ENCODE assay signal across 11 cellular contexts in genomic region chr7:131604841-131605279, GRCh38. TPM values are rescaled to one million over a fixed set of nuclear protein-coding genes. Genes with fewer than 3 reads are reported as not detected.
DNase-seq lines count a peak whose midpoint lies in the region; ATAC-seq and TF ChIP-seq lines count a peak whose summit lies in the region.
"Had no signal": no experiment of that assay in that cellular context is flagged by ENCODE, and none has a peak within 500 bp of the region (broad histone marks: within the 10 kb centered on the region; RNA-seq: fewer than 3 reads in every experiment).

No MANE protein-coding gene starts in this region.

- peaks cover 30% of the 10 kb centered on the region for H3F3A ChIP-seq in GM23248 (ENCODE audit: insufficient read depth)

- peak; percentile 95 for DNase-seq in GM23248
- peak; percentile 100 for DNase-seq in RPMI7951 (ENCODE audit: low read depth)
- DNase-seq in fibroblast of pulmonary artery (ENCODE audit: low read depth) = peak; percentile 38
- DNase-seq in osteoblast (ENCODE audit: insufficient read length, low spot score, missing footprints) = peak; percentile 84
- no peak for DNase-seq in colonic mucosa
- no peak for DNase-seq in NCI-H510A (lab: John Stamatoyannopoulos, UW)
- no peak for DNase-seq in erythroblast (lab: John Stamatoyannopoulos, UW)
- DNase-seq: activated CD4-positive, CD25-positive, alpha-beta regulatory T cell; NCI-H2029 treated with DMSO at 0.1 percent for 48 hours; spleen had no signal

- H3K79me2 ChIP-seq in GM23248 (ENCODE audit: insufficient read depth) = no peaks in the 10 kb centered on the region
- H3K79me2 ChIP-seq in osteoblast (ENCODE audit: insufficient read depth, low read length) = no peaks in the 10 kb centered on the region

- WGBS in GM23248 (ENCODE audit: low coverage in 1 of 2, low lambda C conversion rate in 2 of 2, missing lambda C conversion rate in 2 of 2), 2 experiments = 2 to 6% methylated on average over 7 of the region's 7 CpGs

- no peak for TF ChIP-seq POLR2A in erythroblast (IDR thresholded peaks at IDR 0.05; ENCODE audit: low read length)

- H3K4me1 ChIP-seq in GM23248 (ENCODE audit: insufficient read depth) (peaks cover 47% of the 10 kb centered on the region), osteoblast (ENCODE audit: insufficient read depth, low read length) (peaks cover 30% of the 10 kb centered on the region), colonic mucosa (no peaks in the 10 kb centered on the region)
- H3K4me1 ChIP-seq: spleen had no signal

- H3K9me2 ChIP-seq in GM23248 (ENCODE audit: insufficient read depth) = no peaks in the 10 kb centered on the region

- H2AFZ ChIP-seq in GM23248 (no peak overlapping the region), osteoblast (ENCODE audit: low read length) (no peak overlapping the region)

- peak overlapping the region; percentile 35; the same call in 1 of the 2 replicates for H3K9ac ChIP-seq in GM23248
- H3K9ac ChIP-seq in colonic mucosa (ENCODE audit: low read depth in 2 of 2, low read length in 2 of 2) = no peak overlapping the region

- intact Hi-C loops in colonic mucosa (cut with DNase I) = no loop called here

- H3K27me3 ChIP-seq in GM23248 (replicated peaks; ENCODE audit: insufficient read depth) (no peaks in the 10 kb centered on the region), osteoblast (ENCODE audit: insufficient read depth, low read length) (no peaks in the 10 kb centered on the region), colonic mucosa (no peaks in the 10 kb centered on the region)

- no peaks in the 10 kb centered on the region for H3K36me3 ChIP-seq in GM23248 (ENCODE audit: low read depth)
- H3K36me3 ChIP-seq in osteoblast (ENCODE audit: insufficient read depth, low read length) = no peaks in the 10 kb centered on the region
- no peaks in the 10 kb centered on the region for H3K36me3 ChIP-seq in colonic mucosa
- H3K36me3 ChIP-seq: spleen had no signal

- H3K9me3 ChIP-seq in GM23248 (ENCODE audit: low read depth) (no peaks in the 10 kb centered on the region), osteoblast (ENCODE audit: low read depth, low read length) (no peaks in the 10 kb centered on the region), colonic mucosa (no peaks in the 10 kb centered on the region)
- H3K9me3 ChIP-seq: spleen had no signal

- no peaks in the 10 kb centered on the region for H4K20me1 ChIP-seq in GM23248 (ENCODE audit: insufficient read depth)
- H4K20me1 ChIP-seq in osteoblast (ENCODE audit: insufficient read depth, low read length) = no peaks in the 10 kb centered on the region

- TF ChIP-seq CTCF in fibroblast of pulmonary artery (IDR thresholded peaks at IDR 0.05; ENCODE audit: low read length, missing control alignments) (no peak), osteoblast (IDR thresholded peaks at IDR 0.05; ENCODE audit: extremely low read depth, low read depth, low read length) (no peak), colonic mucosa (IDR thresholded peaks at IDR 0.05) (no peak)

- H3K4me2 ChIP-seq in GM23248 (ENCODE audit: unreplicated experiment) (peak overlapping the region; percentile 70), osteoblast (ENCODE audit: insufficient read depth, low read length) (peak overlapping the region; percentile 14)

- H3K27ac ChIP-seq in GM23248 = peak overlapping the region; percentile 59
- no peak overlapping the region for H3K27ac ChIP-seq in osteoblast (ENCODE audit: low read depth, low read length)
- no peak overlapping the region for H3K27ac ChIP-seq in colonic mucosa
- H3K27ac ChIP-seq: spleen had no signal

- no peak overlapping the region for H3K4me3 ChIP-seq in GM23248
- no peak overlapping the region for H3K4me3 ChIP-seq in fibroblast of pulmonary artery (replicated peaks; ENCODE audit: low read depth, low read length)
- no peak overlapping the region for H3K4me3 ChIP-seq in osteoblast (ENCODE audit: insufficient read depth, low read length)
- H3K4me3 ChIP-seq in colonic mucosa = no peak overlapping the region
- H3K4me3 ChIP-seq: spleen had no signal

- in situ Hi-C loops in GM23248 (cut with MboI) = no loop called here

- ATAC-seq in HG03442 (IDR thresholded peaks at IDR 0.05; ENCODE audit: unreplicated experiment) = no peak

RNA-seq across cellular contexts. Expression of gene PODXL, which starts 48.4 kb away (rescaled TPM):
- 42.7 and 50.1 TPM in 2 replicates for total RNA-seq in GM23248 (2014; rRNA removed; shearing (Covaris generic))
- 32.8 and 33.6 TPM in 2 replicates for polyA plus RNA-seq in GM23248 (2016; fragmentation: Nextera tagmentation; extraction: Ambion mirVana)
- total RNA-seq in RPMI7951 (2014; rRNA removed; shearing (Covaris generic)) = 48.2 and 49.0 TPM in 2 replicates
- total RNA-seq in osteoblast = 0.88 and 1.4 TPM in 2 replicates
- 10 to 100 TPM; 11.2 to 14.6 TPM for total RNA-seq in colonic mucosa

Comparison
In these comparisons a context has a peak if more than half of its experiments do, and no peak if none do; other contexts are left out.
1. DNase-seq: peak in GM23248 (single experiment), RPMI7951 (single experiment), fibroblast of pulmonary artery (single experiment) and osteoblast (single experiment); none in colonic mucosa (single experiment), NCI-H510A (single experiment) and erythroblast (0 of 2).